ENCODE assay signal across 21 cellular contexts in genomic region chr12:109446-109845, GRCh38. TPM values are rescaled to one million over a fixed set of nuclear protein-coding genes. Genes with fewer than 3 reads are reported as not detected.
DNase-seq lines count a peak whose midpoint lies in the region; ATAC-seq, FAIRE-seq and TF ChIP-seq lines count a peak whose summit lies in the region.
"Had no signal": no experiment of that assay in that cellular context is flagged by ENCODE, and none has a peak within 500 bp of the region (broad histone marks: within the 10 kb centered on the region; RNA-seq: fewer than 3 reads in every experiment).

No MANE protein-coding gene starts in this region.

- no peak overlapping the region for H3K4ac ChIP-seq in neuronal stem cell (ENCODE audit: low read length)

- H3K4me2 ChIP-seq in neuronal stem cell (ENCODE audit: insufficient read depth, low read length, poor library complexity, severe bottlenecking), result no peak overlapping the region

- no peak overlapping the region for H3K4me3 ChIP-seq in neuronal stem cell (ENCODE audit: low read length in 2 of 2)
- H3K4me3 ChIP-seq: cardiac muscle cell, prostate gland, thyroid gland had no signal

- H2AFZ ChIP-seq in neuronal stem cell (ENCODE audit: low read length), result peak overlapping the region; percentile 26

- FAIRE-seq in GM12891 (lab: Jason Lieb, UNC), result no peak
- FAIRE-seq: HTR-8/SVneo had no signal

- no peak overlapping the region for H4K91ac ChIP-seq in neuronal stem cell (ENCODE audit: low read depth, low read length, poor library complexity)

- no peak for DNase-seq in GM12891 (ENCODE audit: insufficient read length, low spot score)
- peak; percentile 5 to 23 for DNase-seq in NOMO-1 (lab: John Stamatoyannopoulos, UW; ENCODE audit: unreplicated experiment in 2 of 2)
- no peak for DNase-seq in glutamatergic neuron
- no peak for DNase-seq in neuronal stem cell (ENCODE audit: low spot score)
- no peak for DNase-seq in SHP77 (lab: John Stamatoyannopoulos, UW)
- DNase-seq in effector memory CD8-positive, alpha-beta T cell, result no peak
- no peak for DNase-seq in NCI-H2107 treated with DMSO at 0.1 percent for 48 hours (lab: John Stamatoyannopoulos, UW; ENCODE audit: unreplicated experiment)
- DNase-seq: activated gamma-delta T cell treated with Interleukin-2 at 50 U/mL for 16 hours; dermis blood vessel endothelial cell; kidney glomerular epithelial cell; NCI-H2107; NCI-H510A treated with DMSO at 0.1 percent for 48 hours; Right ventricle myocardium superior; stimulated activated CD4-positive, alpha-beta T cell treated with anti-CD3 and anti-CD28 coated beads, Interleukin-2, amount 100 ng/mL, for 24 hours; stimulated activated naive CD4-positive, alpha-beta T cell treated with Interleukin-2 at 50 U/mL for 16 hours; T-helper 1 cell; thyroid gland had no signal

- no peaks in the 10 kb centered on the region for H3K36me3 ChIP-seq in neuronal stem cell (replicated peaks in 1 of 2; ENCODE audit: control insufficient read depth in 2 of 2, insufficient read depth in 2 of 2, low read length in 2 of 2)
- H3K36me3 ChIP-seq: cardiac muscle cell, prostate gland, thyroid gland had no signal

- no peaks in the 10 kb centered on the region for H3K79me1 ChIP-seq in neuronal stem cell (ENCODE audit: low read depth, low read length)

- peaks cover 0 to 17% of the 10 kb centered on the region in 2 donors for H3K4me1 ChIP-seq in neuronal stem cell (ENCODE audit: control insufficient read depth in 2 of 2, insufficient read depth in 1 of 2, low read depth in 1 of 2, low read length in 2 of 2)
- H3K4me1 ChIP-seq: thyroid gland had no signal

- no peak for TF ChIP-seq CTCF in glutamatergic neuron (IDR thresholded peaks at IDR 0.05; ENCODE audit: partially characterized antibody, unreplicated experiment)

- H3K27me3 Mint-ChIP-seq in glutamatergic neuron (ENCODE audit: unreplicated experiment), result peaks cover 4% of the 10 kb centered on the region
- H3K27me3 Mint-ChIP-seq in effector memory CD8-positive, alpha-beta T cell, result peaks cover 41 to 57% of the 10 kb centered on the region in 2 donors

- peak overlapping the region; percentile 55 for H2BK15ac ChIP-seq in neuronal stem cell (ENCODE audit: low read length)

- H2BK120ac ChIP-seq in neuronal stem cell (ENCODE audit: low read depth, low read length), result no peak overlapping the region

- H3K23ac ChIP-seq in neuronal stem cell (ENCODE audit: low read depth, low read length, poor library complexity), result no peak overlapping the region

- ATAC-seq in effector memory CD8-positive, alpha-beta T cell (replicated peaks), result no peak

- H3K9me3 Mint-ChIP-seq in glutamatergic neuron (ENCODE audit: unreplicated experiment), result peaks cover 10% of the 10 kb centered on the region
- no peaks in the 10 kb centered on the region for H3K9me3 Mint-ChIP-seq in effector memory CD8-positive, alpha-beta T cell

- H2BK12ac ChIP-seq in neuronal stem cell (ENCODE audit: low read length), result no peak overlapping the region

- H3K27ac ChIP-seq in neuronal stem cell (replicated peaks; ENCODE audit: low read length), result peak overlapping the region; percentile 54
- H3K27ac ChIP-seq: cardiac muscle cell, prostate gland, thyroid gland had no signal

- TF ChIP-seq POLR2A in GM12891 (IDR thresholded peaks at IDR 0.05; ENCODE audit: low read depth, low read length), result no peak

- no CpG with 5 or more reads among the region's 6 CpGs for WGBS in neuronal stem cell (ENCODE audit: extremely low coverage in 2 of 2, insufficient read length in 2 of 2, insufficient replicate concordance in 1 of 2), 2 donors

- H4K8ac ChIP-seq in neuronal stem cell (ENCODE audit: low read depth, low read length), result no peak overlapping the region

- peaks cover 45% of the 10 kb centered on the region for H3K4me1 Mint-ChIP-seq in glutamatergic neuron (ENCODE audit: low read depth, unreplicated experiment)
- peaks cover 1 to 11% of the 10 kb centered on the region in 2 donors for H3K4me1 Mint-ChIP-seq in effector memory CD8-positive, alpha-beta T cell (ENCODE audit: low read depth in 2 of 2)

- peak overlapping the region; percentile 10 for H3K27ac Mint-ChIP-seq in glutamatergic neuron (ENCODE audit: unreplicated experiment)
- H3K27ac Mint-ChIP-seq in effector memory CD8-positive, alpha-beta T cell, result no peak overlapping the region

- H2AK5ac ChIP-seq in neuronal stem cell (ENCODE audit: low read depth, low read length), result no peak overlapping the region

- no peaks in the 10 kb centered on the region for H3K9me3 ChIP-seq in neuronal stem cell (replicated peaks in 1 of 2; ENCODE audit: control insufficient read depth in 2 of 2, insufficient read depth in 1 of 2, low read depth in 1 of 2, low read length in 2 of 2)
- H3K9me3 ChIP-seq: prostate gland, thyroid gland had no signal

- no peaks in the 10 kb centered on the region for H3K36me3 Mint-ChIP-seq in glutamatergic neuron (ENCODE audit: unreplicated experiment)
- no peaks in the 10 kb centered on the region for H3K36me3 Mint-ChIP-seq in effector memory CD8-positive, alpha-beta T cell (ENCODE audit: insufficient read depth)

- peak overlapping the region; percentile 2 for H3K4me3 Mint-ChIP-seq in glutamatergic neuron (ENCODE audit: unreplicated experiment)
- H3K4me3 Mint-ChIP-seq in effector memory CD8-positive, alpha-beta T cell, result no peak overlapping the region

- no peak overlapping the region for H3K9ac ChIP-seq in neuronal stem cell (ENCODE audit: low read depth, low read length, poor library complexity)

- H3K27me3 ChIP-seq in neuronal stem cell (ENCODE audit: control insufficient read depth in 3 of 3, insufficient read depth in 3 of 3, low read depth in 1 of 3, low read length in 3 of 3), result peaks cover 0 to 43% (median 0%) of the 10 kb centered on the region in 3 experiments
- H3K27me3 ChIP-seq: cardiac muscle cell, thyroid gland had no signal

- peak overlapping the region; percentile 0 for H3K18ac ChIP-seq in neuronal stem cell (ENCODE audit: low read length)

- no peak overlapping the region for H3K14ac ChIP-seq in neuronal stem cell (ENCODE audit: low read length)

- H2BK5ac ChIP-seq in neuronal stem cell (ENCODE audit: low read length), result no peak overlapping the region

TF ChIP-seq in GM12891, 5 proteins besides CTCF, POLR2A, EP300 and RAD21:
- TF ChIP-seq POU2F2 (IDR thresholded peaks at IDR 0.05; ENCODE audit: low read depth, low read length), result no peak
- TF ChIP-seq SPI1 (IDR thresholded peaks at IDR 0.05; ENCODE audit: low read depth, low read length), result peak; percentile 70

RNA-seq across cellular contexts. Expression of gene IQSEC3, which starts 42.9 kb away (rescaled TPM):
- polyA plus RNA-seq in GM12891 (2012; ENCODE audit: low read depth, missing spikeins), result 0.23 TPM
- total RNA-seq in glutamatergic neuron (ENCODE audit: unreplicated experiment), result 41.4 TPM
- 3.1 TPM for polyA plus RNA-seq in neuronal stem cell (2013, experiment 1 of 2)
- 3.7 TPM for polyA plus RNA-seq in neuronal stem cell (2013, experiment 2 of 2)
- total RNA-seq: LHCN-M2 had no signal

Comparison
In these comparisons a context has a peak if more than half of its experiments do, and no peak if none do; other contexts are left out.
1. DNase-seq: peak in NOMO-1 (2 of 2); none in GM12891 (single experiment), glutamatergic neuron (single experiment), neuronal stem cell (single experiment), SHP77 (0 of 2), effector memory CD8-positive, alpha-beta T cell (0 of 3) and NCI-H2107 treated with DMSO at 0.1 percent for 48 hours (single experiment).